ENCODE assay signal across 1 cellular context in genomic region chr17:79991924-79992656, GRCh38.
A peak's percentile ranks its signal among the peaks of the same experiment; 100 is the strongest.
TF ChIP-seq lines count a peak whose summit lies in the region.

No MANE protein-coding gene starts in this region.

TF ChIP-seq in HepG2, 621 proteins besides CTCF, POLR2A, EP300 and RAD21 (continued from another document and continues in another):
- TF ChIP-seq ZNF276 (CRISPR knock-in tag; IDR thresholded peaks at IDR 0.05; ENCODE audit: low read depth) (no peak), ZNF616 (CRISPR knock-in tag; IDR thresholded peaks at IDR 0.05; ENCODE audit: low read depth) (no peak), ZNF720 (CRISPR knock-in tag; IDR thresholded peaks at IDR 0.05) (no peak), ZNF430 (CRISPR knock-in tag; IDR thresholded peaks at IDR 0.05) (no peak), ZNF704 (CRISPR knock-in tag; IDR thresholded peaks at IDR 0.05; ENCODE audit: borderline replicate concordance) (no peak), ZNF317 (CRISPR knock-in tag; IDR thresholded peaks at IDR 0.05) (0 out of 2 replicates have a peak, but pooled peaks have one; percentile 40), ZNF18 (CRISPR knock-in tag; IDR thresholded peaks at IDR 0.05; ENCODE audit: insufficient replicate concordance) (peak; percentile 87), ZBTB7B (CRISPR knock-in tag; IDR thresholded peaks at IDR 0.05) (peak; percentile 82; the same call in 1 of the 2 replicates), ZC3H13 (CRISPR knock-in tag; IDR thresholded peaks at IDR 0.05) (peak; percentile 38), ZHX2 (IDR thresholded peaks at IDR 0.05; ENCODE audit: low read depth) (no peak), ZHX2 (CRISPR knock-in tag; IDR thresholded peaks at IDR 0.05; ENCODE audit: borderline replicate concordance) (no peak), HNF1A (IDR thresholded peaks at IDR 0.05; ENCODE audit: low read depth) (0 out of 2 replicates have a peak, but pooled peaks have one; percentile 42), HNF1A (CRISPR knock-in tag; IDR thresholded peaks at IDR 0.05; ENCODE audit: borderline replicate concordance) (peak; percentile 64; the same call in 1 of the 2 replicates), ZNF292 (CRISPR knock-in tag; IDR thresholded peaks at IDR 0.05; ENCODE audit: borderline replicate concordance, low read depth) (peak; percentile 51; the same call in 1 of the 2 replicates), ZEB1 (IDR thresholded peaks at IDR 0.05; ENCODE audit: insufficient replicate concordance, low read depth) (no peak), ELF3 (CRISPR knock-in tag; IDR thresholded peaks at IDR 0.05) (0 out of 2 replicates have a peak, but pooled peaks have one; percentile 53), ZNF780A (CRISPR knock-in tag; IDR thresholded peaks at IDR 0.05) (no peak), ZFP41 (CRISPR knock-in tag; IDR thresholded peaks at IDR 0.05; ENCODE audit: borderline replicate concordance) (no peak), U2AF2 (IDR thresholded peaks at IDR 0.05; ENCODE audit: low read depth, low read length) (no peak), HES4 (CRISPR knock-in tag; IDR thresholded peaks at IDR 0.05; ENCODE audit: borderline replicate concordance) (no peak), ZNF670 (CRISPR knock-in tag; IDR thresholded peaks at IDR 0.05; ENCODE audit: borderline replicate concordance) (no peak), ZNF101 (CRISPR knock-in tag; IDR thresholded peaks at IDR 0.05; ENCODE audit: borderline replicate concordance, low read depth) (no peak), TEF (CRISPR knock-in tag; IDR thresholded peaks at IDR 0.05) (0 out of 2 replicates have a peak, but pooled peaks have one; percentile 29), CHD4 (IDR thresholded peaks at IDR 0.05; ENCODE audit: borderline replicate concordance, low read length) (no peak; the same call in 1 of the 2 replicates), EHMT2 (IDR thresholded peaks at IDR 0.05; ENCODE audit: borderline replicate concordance, low read depth, low read length) (no peak), TMF1 (CRISPR knock-in tag; IDR thresholded peaks at IDR 0.05; ENCODE audit: low read depth) (peak; percentile 37; the same call in 1 of the 2 replicates), MTA3 (CRISPR knock-in tag; IDR thresholded peaks at IDR 0.05) (no peak), ZNF329 (CRISPR knock-in tag; IDR thresholded peaks at IDR 0.05; ENCODE audit: low read depth) (peak; percentile 41; the same call in 1 of the 2 replicates), RERE (CRISPR knock-in tag; IDR thresholded peaks at IDR 0.05; ENCODE audit: low read depth) (no peak), HDAC6 (IDR thresholded peaks at IDR 0.05; ENCODE audit: low read depth, low read length) (no peak), KDM6A (CRISPR knock-in tag; IDR thresholded peaks at IDR 0.05; ENCODE audit: low read depth) (0 out of 2 replicates have a peak, but pooled peaks have one; percentile 16), CERS6 (CRISPR knock-in tag; IDR thresholded peaks at IDR 0.05) (no peak), THAP7 (CRISPR knock-in tag; IDR thresholded peaks at IDR 0.05) (no peak)
